In genomic region chr15:35306361-35306981, GRCh38 we compare ENCODE assay signal across 9 cellular contexts.
DNase-seq lines count a peak whose midpoint lies in the region; ATAC-seq and TF ChIP-seq lines count a peak whose summit lies in the region.
"Had no signal": no experiment of that assay in that cellular context is flagged by ENCODE, and none has a peak within 500 bp of the region (broad histone marks: within the 10 kb centered on the region; RNA-seq: fewer than 3 reads in every experiment).

No MANE protein-coding gene starts in this region.

- peak overlapping the region; percentile 72 for H3K27ac ChIP-seq in brain microvascular endothelial cell
- no peak overlapping the region for H3K27ac ChIP-seq in upper lobe of right lung
- no peak overlapping the region for H3K27ac ChIP-seq in Karpas-422 (ENCODE audit: low read length)
- H3K27ac ChIP-seq in gastrocnemius medialis: no peak overlapping the region
- H3K27ac ChIP-seq: psoas muscle had no signal

- no peaks in the 10 kb centered on the region for H3K9me3 ChIP-seq in upper lobe of right lung
- no peaks in the 10 kb centered on the region for H3K9me3 ChIP-seq in Karpas-422 (ENCODE audit: low read length)
- no peaks in the 10 kb centered on the region for H3K9me3 ChIP-seq in gastrocnemius medialis
- H3K9me3 ChIP-seq: psoas muscle had no signal

- H3K79me2 ChIP-seq in Karpas-422 (ENCODE audit: low read length): no peaks in the 10 kb centered on the region

- H3K36me3 ChIP-seq in brain microvascular endothelial cell (replicated peaks): no peaks in the 10 kb centered on the region
- no peaks in the 10 kb centered on the region for H3K36me3 ChIP-seq in upper lobe of right lung
- H3K36me3 ChIP-seq in Karpas-422 (ENCODE audit: insufficient read depth, low read length): no peaks in the 10 kb centered on the region
- H3K36me3 ChIP-seq in gastrocnemius medialis: no peaks in the 10 kb centered on the region

- in situ Hi-C loops in brain microvascular endothelial cell (cut with HindIII; ENCODE audit: low pct_ligation_motif_present, low sequenced_read_pairs): no loop called here
- in situ Hi-C loops in gastrocnemius medialis (cut with MboI; ENCODE audit: low sequenced_read_pairs in 4 of 4): no loop called here

- no peak overlapping the region for H2AFZ ChIP-seq in Karpas-422 (ENCODE audit: low read length)

- TF ChIP-seq CTCF in brain microvascular endothelial cell (IDR thresholded peaks at IDR 0.05; ENCODE audit: low read depth, low read length, missing control alignments) (no peak), upper lobe of right lung (IDR thresholded peaks at IDR 0.05) (no peak), gastrocnemius medialis (IDR thresholded peaks at IDR 0.05 in 4 of 5, conservative IDR thresholded peaks at IDR 0.05 in 1 of 5) (no peak)

- H3K27me3 ChIP-seq in brain microvascular endothelial cell (replicated peaks) (no peaks in the 10 kb centered on the region), upper lobe of right lung (no peaks in the 10 kb centered on the region), Karpas-422 (ENCODE audit: low read length) (no peaks in the 10 kb centered on the region), gastrocnemius medialis (no peaks in the 10 kb centered on the region)

- H3K9ac ChIP-seq in Karpas-422 (ENCODE audit: low read length): no peak overlapping the region

- H3K4me1 ChIP-seq in upper lobe of right lung (peaks cover 26% of the 10 kb centered on the region), Karpas-422 (ENCODE audit: low read length) (no peaks in the 10 kb centered on the region), gastrocnemius medialis (peaks cover 13% of the 10 kb centered on the region in 2 donors)

- H3K4me3 ChIP-seq in brain microvascular endothelial cell (ENCODE audit: low read depth, low read length) (no peak overlapping the region), upper lobe of right lung (no peak overlapping the region), Karpas-422 (ENCODE audit: low read length) (no peak overlapping the region), gastrocnemius medialis (no peak overlapping the region)
- H3K4me3 ChIP-seq: psoas muscle had no signal

- no peaks in the 10 kb centered on the region for H3K9me2 ChIP-seq in Karpas-422 (replicated peaks; ENCODE audit: insufficient read depth, low read length)

- DNase-seq in HPDE6-E6E7 (ENCODE audit: extremely low spot score): peak; percentile 52
- DNase-seq in brain microvascular endothelial cell: peak; percentile 47
- peak; percentile 38 to 60 for DNase-seq in left colon
- no peak for DNase-seq in upper lobe of right lung
- no peak for DNase-seq in Karpas-422
- DNase-seq in gastrocnemius medialis: no peak
- DNase-seq: NCI-H345, psoas muscle had no signal

- ATAC-seq in left colon (peak; percentile 91), upper lobe of right lung (peak; percentile 45), HG02973 (IDR thresholded peaks at IDR 0.05; ENCODE audit: unreplicated experiment) (no peak), gastrocnemius medialis (no peak)

- H4K20me1 ChIP-seq in Karpas-422 (ENCODE audit: insufficient read depth, low read depth, low read length): no peaks in the 10 kb centered on the region

- no peak overlapping the region for H3K4me2 ChIP-seq in Karpas-422 (ENCODE audit: low read depth, low read length, poor library complexity, severe bottlenecking)

- TF ChIP-seq POLR2A in gastrocnemius medialis (IDR thresholded peaks at IDR 0.05): no peak

- intact Hi-C loops in left colon (cut with DNase I, micrococcal nuclease) (no loop called here), upper lobe of right lung (cut with DNase I) (no loop called here), gastrocnemius medialis (cut with DNase I; ENCODE audit: low total_unique reads) (no loop called here)

Comparison
In these comparisons a context has a peak if more than half of its experiments do, and no peak if none do; other contexts are left out.
1. DNase-seq: peak in HPDE6-E6E7 (single experiment), brain microvascular endothelial cell (single experiment) and left colon (2 of 2); none in upper lobe of right lung (single experiment), Karpas-422 (single experiment) and gastrocnemius medialis (0 of 2).
2. ATAC-seq: peak in left colon (single experiment) and upper lobe of right lung (single experiment); none in HG02973 (single experiment) and gastrocnemius medialis (0 of 2).